9 cellular contexts compared by ENCODE assay signal in the genomic region with DNA sequence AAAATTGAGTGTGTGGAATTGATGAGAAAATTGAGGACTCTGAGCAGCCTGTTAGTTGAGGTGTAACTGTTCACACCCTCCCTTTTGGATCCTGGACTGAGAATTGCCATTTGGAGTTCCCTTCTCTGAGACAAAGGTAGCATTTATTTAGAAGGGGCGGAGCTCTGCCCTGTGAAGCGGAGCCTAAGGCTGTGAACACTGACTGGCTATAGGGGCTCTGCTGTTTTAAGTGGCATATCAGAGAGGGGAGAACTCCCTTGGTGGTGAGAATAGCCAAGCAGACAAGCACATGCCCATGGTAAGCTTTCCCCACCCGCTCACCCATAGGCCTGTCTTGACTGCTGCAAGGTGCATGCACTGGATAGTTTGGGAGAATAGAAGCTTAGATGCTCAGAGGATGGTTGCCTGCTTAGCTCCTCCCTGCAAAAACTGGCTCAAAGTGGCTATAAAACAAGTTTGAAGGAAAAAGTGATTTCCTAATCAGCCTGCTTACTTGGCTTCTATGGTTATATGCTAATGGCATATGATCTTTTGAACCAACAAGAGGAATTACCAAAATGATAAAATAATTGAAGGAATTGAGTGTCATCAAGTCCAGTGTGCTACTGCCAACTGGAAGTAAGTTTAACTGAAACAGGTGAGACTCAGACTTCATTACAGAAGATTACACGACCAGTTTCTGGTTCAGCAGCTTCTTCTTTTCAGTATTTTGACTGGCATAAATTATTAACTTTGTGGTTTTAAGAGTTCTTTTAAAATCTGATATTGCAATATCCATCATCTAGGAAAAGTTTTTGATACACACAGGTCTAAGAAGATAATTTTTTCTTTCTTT.
A peak's percentile ranks its signal among the peaks of the same experiment; 100 is the strongest.
DNase-seq lines count a peak whose midpoint lies in the region; ATAC-seq and TF ChIP-seq lines count a peak whose summit lies in the region.
"Had no signal": no experiment of that assay in that cellular context is flagged by ENCODE, and none has a peak within 500 bp of the region (broad histone marks: within the 10 kb centered on the region; RNA-seq: fewer than 3 reads in every experiment).

No MANE protein-coding gene starts in this region.

- no peak overlapping the region for H4K5ac ChIP-seq in H9 (ENCODE audit: insufficient read length, low read depth, low read length)

- WGBS in esophagus squamous epithelium, 2 donors, result 73 to 75% methylated on average over 4 of the region's 4 CpGs
- 56 to 71% (median 58%) methylated on average over 4 of the region's 4 CpGs for WGBS in stomach, 5 donors
- no CpG with 5 or more reads among the region's 4 CpGs for WGBS in H9 (ENCODE audit: extremely low coverage, insufficient read length, low lambda C conversion rate)

- TF ChIP-seq CTCF in esophagus squamous epithelium (IDR thresholded peaks at IDR 0.05) (no peak), stomach (IDR thresholded peaks at IDR 0.05) (no peak), H9 (conservative IDR thresholded peaks at IDR 0.05) (no peak)

- no peaks in the 10 kb centered on the region for H3K79me1 ChIP-seq in H9 (ENCODE audit: insufficient read depth, low read depth, low read length, poor library complexity, severe bottlenecking)

- H3K9me3 Mint-ChIP-seq in activated naive CD4-positive, alpha-beta T cell treated with anti-CD3 and anti-CD28 coated beads, Interleukin-2, amount 50 U/mL, for 72 hours, result no peaks in the 10 kb centered on the region
- no peaks in the 10 kb centered on the region for H3K9me3 Mint-ChIP-seq in activated T-helper 2 cell treated with anti-CD3 and anti-CD28 coated beads, Interferon-gamma antibody, Interleukin-2, Interleukin-4, amounts not matched to agents 10 μg/mL and 5 μg/mL and 100 μg/mL, durations not matched to agents 14 hours and 24 hours and 36 hours
- no peaks in the 10 kb centered on the region for H3K9me3 Mint-ChIP-seq in H9

- no peak overlapping the region for H3K4ac ChIP-seq in H9 (ENCODE audit: low read depth, low read length)

- H3K14ac ChIP-seq in H9 (ENCODE audit: insufficient read depth, low read length), result no peak overlapping the region

- TF ChIP-seq EP300 in stomach (IDR thresholded peaks at IDR 0.05), result no peak

- H3K79me2 ChIP-seq in H9 (ENCODE audit: insufficient read depth, low read length), result peaks cover 18% of the 10 kb centered on the region

- no peak overlapping the region for H3K18ac ChIP-seq in H9 (ENCODE audit: insufficient read length, low read depth, low read length)

- peaks cover 8 to 20% (median 13%) of the 10 kb centered on the region in 3 donors for H3K36me3 ChIP-seq in esophagus squamous epithelium
- peaks cover 10 to 18% (median 12%) of the 10 kb centered on the region in 4 donors for H3K36me3 ChIP-seq in stomach

- H2AFZ ChIP-seq in H9 (ENCODE audit: low read length), result no peak overlapping the region

- no peak overlapping the region for H3K23ac ChIP-seq in H9 (ENCODE audit: insufficient read length, low read depth, low read length)

- no peak overlapping the region for H3K9ac ChIP-seq in H9 (ENCODE audit: extremely low read depth, insufficient read length, low read length)

- DNase-seq in esophagus squamous epithelium (lab: John Stamatoyannopoulos, UW) (no peak), stomach (no peak), H9 (no peak)
- no peak for DNase-seq in activated naive CD4-positive, alpha-beta T cell treated with anti-CD3 and anti-CD28 coated beads, Interleukin-2, amount 50 U/mL, for 72 hours (ENCODE audit: low spot score in 2 of 2)
- no peak for DNase-seq in activated T-helper 2 cell treated with anti-CD3 and anti-CD28 coated beads, Interferon-gamma antibody, Interleukin-2, Interleukin-4, amounts not matched to agents 10 μg/mL and 5 μg/mL and 100 μg/mL, durations not matched to agents 14 hours and 24 hours and 36 hours (ENCODE audit: low spot score)
- DNase-seq: brain microvascular endothelial cell, DMS79 treated with DMSO at 0.1 percent for 48 hours had no signal

- TF ChIP-seq POLR2A in esophagus squamous epithelium (IDR thresholded peaks at IDR 0.05), result no peak
- no peak for TF ChIP-seq POLR2A in stomach (IDR thresholded peaks at IDR 0.05)

- H2BK5ac ChIP-seq in H9 (ENCODE audit: insufficient read length, low read length), result no peak overlapping the region

- no peak overlapping the region for H3K27ac Mint-ChIP-seq in activated naive CD4-positive, alpha-beta T cell treated with anti-CD3 and anti-CD28 coated beads, Interleukin-2, amount 50 U/mL, for 72 hours
- no peak overlapping the region for H3K27ac Mint-ChIP-seq in activated T-helper 2 cell treated with anti-CD3 and anti-CD28 coated beads, Interferon-gamma antibody, Interleukin-2, Interleukin-4, amounts not matched to agents 10 μg/mL and 5 μg/mL and 100 μg/mL, durations not matched to agents 14 hours and 24 hours and 36 hours
- H3K27ac Mint-ChIP-seq in H9, result peak overlapping the region in 1 of 3 experiments; percentile 38; a peak in 3 of 7 replicates

- H4K20me1 ChIP-seq in H9 (ENCODE audit: control insufficient read depth, insufficient read depth, insufficient read length), result no peaks in the 10 kb centered on the region

- intact Hi-C loops in esophagus squamous epithelium (cut with DNase I), result no loop called here
- intact Hi-C loops in stomach (cut with DNase I; ENCODE audit: low total_unique reads), result no loop called here
- intact Hi-C loops in activated T-helper 2 cell treated with anti-CD3 and anti-CD28 coated beads, Interferon-gamma antibody, Interleukin-2, Interleukin-4, amounts not matched to agents 10 μg/mL and 5 μg/mL and 100 μg/mL, durations not matched to agents 14 hours and 24 hours and 36 hours (cut with micrococcal nuclease), result no loop called here

- H3K4me3 Mint-ChIP-seq in activated T-helper 2 cell treated with anti-CD3 and anti-CD28 coated beads, Interferon-gamma antibody, Interleukin-2, Interleukin-4, amounts not matched to agents 10 μg/mL and 5 μg/mL and 100 μg/mL, durations not matched to agents 14 hours and 24 hours and 36 hours (ENCODE audit: low read depth), result no peak overlapping the region
- H3K4me3 Mint-ChIP-seq in H9, result no peak overlapping the region

- H2BK12ac ChIP-seq in H9 (ENCODE audit: insufficient read length, low read depth, low read length), result no peak overlapping the region

- ATAC-seq in GM19438 (IDR thresholded peaks at IDR 0.05; ENCODE audit: low read depth, unreplicated experiment), result peak; percentile 53
- peak; percentile 44 for ATAC-seq in HG03135 (IDR thresholded peaks at IDR 0.05; ENCODE audit: unreplicated experiment)
- no peak for ATAC-seq in activated naive CD4-positive, alpha-beta T cell treated with anti-CD3 and anti-CD28 coated beads, Interleukin-2, amount 50 U/mL, for 72 hours

- no peaks in the 10 kb centered on the region for H3K23me2 ChIP-seq in H9 (ENCODE audit: insufficient read length, low read depth, low read length, poor library complexity, severe bottlenecking)

- H2BK120ac ChIP-seq in H9 (ENCODE audit: low read depth, low read length, poor library complexity, severe bottlenecking), result no peak overlapping the region

- no peak overlapping the region for H3K4me2 ChIP-seq in H9 (ENCODE audit: insufficient read depth, insufficient read length, low read length)

- no peaks in the 10 kb centered on the region for H3K27me3 Mint-ChIP-seq in activated T-helper 2 cell treated with anti-CD3 and anti-CD28 coated beads, Interferon-gamma antibody, Interleukin-2, Interleukin-4, amounts not matched to agents 10 μg/mL and 5 μg/mL and 100 μg/mL, durations not matched to agents 14 hours and 24 hours and 36 hours (ENCODE audit: low read depth)
- H3K27me3 Mint-ChIP-seq in H9 (ENCODE audit: low read depth), result no peaks in the 10 kb centered on the region

- H4K91ac ChIP-seq in H9 (ENCODE audit: insufficient read length, low read depth, low read length), result no peak overlapping the region

- H3K27ac ChIP-seq in esophagus squamous epithelium (peak overlapping the region in 3 of 4 donors; percentile 11 to 28 (median 27)), stomach (peak overlapping the region in 3 of 5 donors; percentile 13 to 38 (median 35)), H9 (ENCODE audit: insufficient read length, low read depth, low read length) (no peak overlapping the region)
- H3K27ac ChIP-seq: brain microvascular endothelial cell had no signal

- H3K56ac ChIP-seq in H9 (ENCODE audit: insufficient read length, low read depth, low read length), result no peak overlapping the region

- no peak overlapping the region for H2BK15ac ChIP-seq in H9 (ENCODE audit: low read depth, low read length)

- no peak overlapping the region for H3T11ph ChIP-seq in H9 (ENCODE audit: low read length)

- no peak overlapping the region for H3K4me3 ChIP-seq in esophagus squamous epithelium
- H3K4me3 ChIP-seq in stomach, result no peak overlapping the region

- no peak overlapping the region for H2AK5ac ChIP-seq in H9 (ENCODE audit: insufficient read length, low read length)

- H3K27me3 ChIP-seq in esophagus squamous epithelium (no peaks in the 10 kb centered on the region), stomach (no peaks in the 10 kb centered on the region), H9 (ENCODE audit: insufficient read depth, low read length) (no peaks in the 10 kb centered on the region)
- H3K27me3 ChIP-seq: brain microvascular endothelial cell had no signal

- peaks cover 20% of the 10 kb centered on the region for H3K4me1 Mint-ChIP-seq in activated T-helper 2 cell treated with anti-CD3 and anti-CD28 coated beads, Interferon-gamma antibody, Interleukin-2, Interleukin-4, amounts not matched to agents 10 μg/mL and 5 μg/mL and 100 μg/mL, durations not matched to agents 14 hours and 24 hours and 36 hours (ENCODE audit: low read depth)
- peaks cover 38 to 39% of the 10 kb centered on the region in 2 experiments for H3K4me1 Mint-ChIP-seq in H9

- H3K36me3 Mint-ChIP-seq in activated naive CD4-positive, alpha-beta T cell treated with anti-CD3 and anti-CD28 coated beads, Interleukin-2, amount 50 U/mL, for 72 hours, result peaks cover 0 to 11% of the 10 kb centered on the region in 2 donors
- H3K36me3 Mint-ChIP-seq in activated T-helper 2 cell treated with anti-CD3 and anti-CD28 coated beads, Interferon-gamma antibody, Interleukin-2, Interleukin-4, amounts not matched to agents 10 μg/mL and 5 μg/mL and 100 μg/mL, durations not matched to agents 14 hours and 24 hours and 36 hours (ENCODE audit: low read depth), result peaks cover 23% of the 10 kb centered on the region
- H3K36me3 Mint-ChIP-seq in H9 (ENCODE audit: insufficient read depth in 1 of 3, low read depth in 3 of 3), result peaks cover 6 to 16% (median 12%) of the 10 kb centered on the region in 3 experiments

- H4K8ac ChIP-seq in H9 (replicated peaks; ENCODE audit: insufficient read length, low read depth, low read length), result no peak overlapping the region

- no peak overlapping the region for H2BK20ac ChIP-seq in H9 (ENCODE audit: low read depth, low read length, poor library complexity, severe bottlenecking)

- H3K4me1 ChIP-seq in esophagus squamous epithelium (peaks cover 37 to 89% (median 45%) of the 10 kb centered on the region in 3 donors), stomach (peaks cover 44 to 83% (median 63%) of the 10 kb centered on the region in 4 donors), H9 (ENCODE audit: insufficient read depth, low read length) (peaks cover 13% of the 10 kb centered on the region; the same call in 1 of the 2 replicates)

- no peaks in the 10 kb centered on the region for H3K9me3 ChIP-seq in esophagus squamous epithelium
- H3K9me3 ChIP-seq in stomach, result no peaks in the 10 kb centered on the region
- H3K9me3 ChIP-seq in H9 (ENCODE audit: control insufficient read depth, low read depth, low read length), result no peaks in the 10 kb centered on the region

Comparison
In these comparisons a context has a peak if more than half of its experiments do, and no peak if none do; other contexts are left out.
1. ATAC-seq: peak in GM19438 (single experiment) and HG03135 (single experiment); none in activated naive CD4-positive, alpha-beta T cell treated with anti-CD3 and anti-CD28 coated beads, Interleukin-2, amount 50 U/mL, for 72 hours (0 of 2).